In genomic region chr4:76981649-76982048, GRCh38 we compare ENCODE assay signal across 1 cellular context.
TF ChIP-seq lines count a peak whose summit lies in the region.

No MANE protein-coding gene starts in this region.

TF ChIP-seq in SK-N-SH, 30 proteins besides CTCF, POLR2A, EP300 and RAD21 (continued from another document):
- no peak for TF ChIP-seq REST (IDR thresholded peaks at IDR 0.05; ENCODE audit: low read depth, low read length)
- no peak for TF ChIP-seq RCOR1 (IDR thresholded peaks at IDR 0.05; ENCODE audit: low read length)
- no peak for TF ChIP-seq GATA2 (CRISPR knock-in tag; IDR thresholded peaks at IDR 0.05)
- no peak for TF ChIP-seq IRF3 (IDR thresholded peaks at IDR 0.05; ENCODE audit: low read depth, low read length)
- TF ChIP-seq FOXM1 (IDR thresholded peaks at IDR 0.05; ENCODE audit: low read depth) = no peak
- no peak for TF ChIP-seq RFX5 (IDR thresholded peaks at IDR 0.05; ENCODE audit: low read length)
- TF ChIP-seq MXI1 (IDR thresholded peaks at IDR 0.05; ENCODE audit: low read depth, low read length) = no peak
- TF ChIP-seq JUND (IDR thresholded peaks at IDR 0.05) = no peak
- TF ChIP-seq USF2 (IDR thresholded peaks at IDR 0.05; ENCODE audit: borderline replicate concordance, low read depth, low read length) = no peak
- TF ChIP-seq FOSL2 (IDR thresholded peaks at IDR 0.05; ENCODE audit: borderline replicate concordance, low read depth) = no peak
- TF ChIP-seq PBX3 (IDR thresholded peaks at IDR 0.05) = no peak
